1 cellular context compared by ENCODE assay signal in the genomic region with DNA sequence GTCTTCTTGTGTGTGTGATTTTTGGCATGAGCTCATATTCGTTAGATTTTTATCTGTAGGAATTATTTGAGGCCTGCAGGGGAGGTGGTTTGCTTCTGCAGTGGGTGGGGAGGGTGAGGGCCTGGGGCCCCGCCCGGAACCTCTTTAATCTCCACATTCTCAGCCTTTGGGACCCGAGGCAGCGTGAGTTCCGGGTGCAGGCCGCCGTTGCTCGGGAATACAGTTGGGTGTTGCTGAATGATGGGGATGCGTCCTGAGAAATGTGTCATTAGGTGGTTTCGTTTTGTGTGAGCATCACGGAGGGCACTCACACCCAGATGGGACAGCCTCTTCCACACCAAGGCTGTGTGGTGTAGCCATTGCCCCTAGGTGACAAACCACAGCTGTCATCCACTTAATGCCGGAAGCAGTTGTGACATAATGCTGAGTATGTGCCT.
TF ChIP-seq lines count a peak whose summit lies in the region.

No MANE protein-coding gene starts in this region.

TF ChIP-seq in K562, 482 proteins besides CTCF, POLR2A, EP300 and RAD21 (continued from another document):
- TF ChIP-seq, protein P1, sequence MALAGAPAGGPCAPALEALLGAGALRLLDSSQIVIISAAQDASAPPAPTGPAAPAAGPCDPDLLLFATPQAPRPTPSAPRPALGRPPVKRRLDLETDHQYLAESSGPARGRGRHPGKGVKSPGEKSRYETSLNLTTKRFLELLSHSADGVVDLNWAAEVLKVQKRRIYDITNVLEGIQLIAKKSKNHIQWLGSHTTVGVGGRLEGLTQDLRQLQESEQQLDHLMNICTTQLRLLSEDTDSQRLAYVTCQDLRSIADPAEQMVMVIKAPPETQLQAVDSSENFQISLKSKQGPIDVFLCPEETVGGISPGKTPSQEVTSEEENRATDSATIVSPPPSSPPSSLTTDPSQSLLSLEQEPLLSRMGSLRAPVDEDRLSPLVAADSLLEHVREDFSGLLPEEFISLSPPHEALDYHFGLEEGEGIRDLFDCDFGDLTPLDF (CRISPR knock-in tag; IDR thresholded peaks at IDR 0.05) = no peak
- TF ChIP-seq ATF7 (IDR thresholded peaks at IDR 0.05) (peak; percentile 21; the same call in 1 of the 2 replicates), ZBTB17 (CRISPR knock-in tag; IDR thresholded peaks at IDR 0.05) (no peak), SMARCE1 (IDR thresholded peaks at IDR 0.05) (0 out of 2 replicates have a peak, but pooled peaks have one; percentile 9)
- TF ChIP-seq, protein P2, sequence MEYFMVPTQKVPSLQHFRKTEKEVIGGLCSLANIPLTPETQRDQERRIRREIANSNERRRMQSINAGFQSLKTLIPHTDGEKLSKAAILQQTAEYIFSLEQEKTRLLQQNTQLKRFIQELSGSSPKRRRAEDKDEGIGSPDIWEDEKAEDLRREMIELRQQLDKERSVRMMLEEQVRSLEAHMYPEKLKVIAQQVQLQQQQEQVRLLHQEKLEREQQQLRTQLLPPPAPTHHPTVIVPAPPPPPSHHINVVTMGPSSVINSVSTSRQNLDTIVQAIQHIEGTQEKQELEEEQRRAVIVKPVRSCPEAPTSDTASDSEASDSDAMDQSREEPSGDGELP (CRISPR knock-in tag; IDR thresholded peaks at IDR 0.05; ENCODE audit: borderline replicate concordance) = peak; percentile 10; the same call in 1 of the 2 replicates
- TF ChIP-seq, protein P3, sequence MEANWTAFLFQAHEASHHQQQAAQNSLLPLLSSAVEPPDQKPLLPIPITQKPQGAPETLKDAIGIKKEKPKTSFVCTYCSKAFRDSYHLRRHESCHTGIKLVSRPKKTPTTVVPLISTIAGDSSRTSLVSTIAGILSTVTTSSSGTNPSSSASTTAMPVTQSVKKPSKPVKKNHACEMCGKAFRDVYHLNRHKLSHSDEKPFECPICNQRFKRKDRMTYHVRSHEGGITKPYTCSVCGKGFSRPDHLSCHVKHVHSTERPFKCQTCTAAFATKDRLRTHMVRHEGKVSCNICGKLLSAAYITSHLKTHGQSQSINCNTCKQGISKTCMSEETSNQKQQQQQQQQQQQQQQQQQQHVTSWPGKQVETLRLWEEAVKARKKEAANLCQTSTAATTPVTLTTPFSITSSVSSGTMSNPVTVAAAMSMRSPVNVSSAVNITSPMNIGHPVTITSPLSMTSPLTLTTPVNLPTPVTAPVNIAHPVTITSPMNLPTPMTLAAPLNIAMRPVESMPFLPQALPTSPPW (CRISPR knock-in tag; IDR thresholded peaks at IDR 0.05) = peak; percentile 73
TF ChIP-seq in K562: peak in this region for 4.
